Comparison of ENCODE assay signal across 1 cellular context in genomic region chr4:1996866-1997611, GRCh38.
TF ChIP-seq lines count a peak whose summit lies in the region.

No MANE protein-coding gene starts in this region.

TF ChIP-seq in WTC11, 78 proteins besides CTCF, POLR2A, EP300 and RAD21 (continued from another document):
- TF ChIP-seq ZNF281 (CRISPR knock-in tag; IDR thresholded peaks at IDR 0.05) (no peak), PRRX2 (CRISPR knock-in tag; IDR thresholded peaks at IDR 0.05) (no peak), E2F1 (CRISPR knock-in tag; IDR thresholded peaks at IDR 0.05) (no peak), AFF4 (CRISPR knock-in tag; IDR thresholded peaks at IDR 0.05; ENCODE audit: borderline replicate concordance) (no peak), SOX15 (CRISPR knock-in tag; IDR thresholded peaks at IDR 0.05) (no peak), ATF3 (CRISPR knock-in tag; conservative IDR thresholded peaks at IDR 0.05) (no peak), SMAD4 (CRISPR knock-in tag; IDR thresholded peaks at IDR 0.05) (no peak), ESRRA (CRISPR knock-in tag; IDR thresholded peaks at IDR 0.05; ENCODE audit: borderline replicate concordance) (no peak), ATF1 (CRISPR knock-in tag; IDR thresholded peaks at IDR 0.05) (no peak), RORB (CRISPR knock-in tag; IDR thresholded peaks at IDR 0.05) (no peak), RELA (CRISPR knock-in tag; IDR thresholded peaks at IDR 0.05; ENCODE audit: borderline replicate concordance) (no peak), NR1H2 (CRISPR knock-in tag; IDR thresholded peaks at IDR 0.05) (no peak), ZNF396 (CRISPR knock-in tag; IDR thresholded peaks at IDR 0.05; ENCODE audit: borderline replicate concordance) (no peak), STAT6 (CRISPR knock-in tag; conservative IDR thresholded peaks at IDR 0.05; ENCODE audit: low read depth) (no peak)
